ENCODE assay signal across 7 cellular contexts in the genomic region with DNA sequence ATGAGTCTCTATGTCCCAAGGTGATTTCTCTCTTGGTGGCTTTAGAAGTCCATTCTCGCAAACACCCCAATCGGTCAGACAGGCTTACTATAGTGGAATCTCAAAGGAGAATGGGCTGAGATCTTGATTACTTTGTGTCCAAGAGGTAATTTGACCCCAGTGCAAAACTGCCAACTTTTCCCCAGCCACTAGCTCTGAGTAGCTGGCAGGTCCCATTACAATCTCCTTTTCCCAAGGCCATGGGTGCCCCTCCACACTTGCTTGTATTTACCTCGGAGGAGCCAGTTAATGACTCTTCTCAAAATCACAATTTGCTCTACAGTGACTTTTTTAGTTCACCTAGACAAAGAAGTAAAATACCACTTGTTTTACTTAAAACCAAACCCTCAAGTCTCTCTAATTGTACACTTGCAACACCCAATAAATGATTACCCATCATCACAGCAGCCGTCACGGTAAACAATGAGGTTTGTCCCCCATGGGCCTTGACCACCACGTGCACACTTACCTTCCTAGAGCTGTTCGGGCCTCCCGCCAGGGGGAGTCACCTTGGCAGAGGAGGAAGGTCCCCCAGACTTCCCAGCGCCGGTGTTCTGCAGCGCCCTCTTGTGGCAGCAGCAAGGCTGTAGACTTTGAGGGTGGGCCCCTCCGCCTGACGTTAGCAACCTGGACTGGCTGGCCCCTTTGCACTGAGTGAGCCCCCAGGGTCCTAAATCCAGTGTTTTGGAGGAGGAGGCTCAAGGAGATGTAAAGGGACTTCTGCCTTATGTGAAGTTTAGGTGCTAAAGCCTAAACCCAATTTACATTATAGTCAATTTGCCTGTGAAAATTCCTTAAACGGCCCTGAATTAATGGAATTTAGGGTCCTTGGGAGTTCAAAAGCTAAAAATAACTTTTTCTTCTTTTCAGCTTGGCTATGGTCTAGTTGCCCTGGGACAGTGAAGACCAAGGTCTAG. TPM values are rescaled to one million over a fixed set of nuclear protein-coding genes. Genes with fewer than 3 reads are reported as not detected.
DNase-seq lines count a peak whose midpoint lies in the region; ATAC-seq and TF ChIP-seq lines count a peak whose summit lies in the region.

No MANE protein-coding gene starts in this region.

- H3K18ac ChIP-seq in IMR-90 (ENCODE audit: low read depth, low read length): no peak overlapping the region

- TF ChIP-seq POLR2A in IMR-90 (IDR thresholded peaks at IDR 0.05; ENCODE audit: low read depth, low read length): no peak

- intact Hi-C loops in IMR-90 (cut with micrococcal nuclease): no loop called here

- no TSS peak for BruUV-seq in IMR-90 (replicated peaks; lab: Mats Ljungman, UMichigan)

- H2BK15ac ChIP-seq in IMR-90 (ENCODE audit: low read depth, low read length): no peak overlapping the region

- no peak overlapping the region for H2BK120ac ChIP-seq in IMR-90 (ENCODE audit: low read depth, low read length)

- H4K91ac ChIP-seq in IMR-90 (ENCODE audit: insufficient read depth, low read depth, low read length): no peak overlapping the region

- H4K20me1 ChIP-seq in IMR-90 (ENCODE audit: insufficient read depth, low read length): no peaks in the 10 kb centered on the region

- H4K8ac ChIP-seq in IMR-90 (ENCODE audit: low read depth in 2 of 2, low read length in 2 of 2): no peak overlapping the region

- no peak for ATAC-seq in IMR-90 (ENCODE audit: low read depth)
- ATAC-seq in GM18909 (IDR thresholded peaks at IDR 0.05; ENCODE audit: poor library complexity, unreplicated experiment): no peak

- TF ChIP-seq CTCF in GM13976 (IDR thresholded peaks at IDR 0.05; ENCODE audit: borderline replicate concordance, control extremely low read depth, extremely low read depth, insufficient read depth, missing control alignments) (peak; percentile 84), IMR-90 (conservative IDR thresholded peaks at IDR 0.05; ENCODE audit: low read depth, low read length) (peak; percentile 61), kidney epithelial cell (IDR thresholded peaks at IDR 0.05; ENCODE audit: insufficient read depth, low read length, poor library complexity, severe bottlenecking) (peak; percentile 87)

- no peak overlapping the region for H3K56ac ChIP-seq in IMR-90 (ENCODE audit: extremely low read depth, insufficient read depth, low read length)

- no peak overlapping the region for H3K14ac ChIP-seq in IMR-90 (replicated peaks; ENCODE audit: low read depth, low read length)

- no peak overlapping the region for H3K4me3 ChIP-seq in IMR-90 (ENCODE audit: insufficient read depth, low read depth, low read length)
- H3K4me3 ChIP-seq in adipocyte (ENCODE audit: low read length): no peak overlapping the region
- no peak overlapping the region for H3K4me3 ChIP-seq in kidney epithelial cell (ENCODE audit: low read depth, low read length)

- H3K4me2 ChIP-seq in IMR-90 (ENCODE audit: low read depth, low read length): no peak overlapping the region

- H3K4me1 ChIP-seq in IMR-90 (ENCODE audit: control insufficient read depth, insufficient read depth, low read length) (no peaks in the 10 kb centered on the region), adipocyte (ENCODE audit: control insufficient read depth, insufficient read depth, low read length) (peaks cover 13% of the 10 kb centered on the region)

- no peak overlapping the region for H4K5ac ChIP-seq in IMR-90 (ENCODE audit: low read depth, low read length)

- H3K9ac ChIP-seq in IMR-90 (ENCODE audit: low read depth, low read length): no peak overlapping the region
- no peak overlapping the region for H3K9ac ChIP-seq in adipocyte (ENCODE audit: low read length)

- POLR2A ChIA-PET in IMR-90 (lab: Charles Lee; ENCODE audit: unreplicated experiment): no interaction called here

- no peak overlapping the region for H3K23ac ChIP-seq in IMR-90 (ENCODE audit: low read depth, low read length)

- H3K36me3 ChIP-seq in IMR-90 (ENCODE audit: control insufficient read depth, insufficient read depth, low read length) (no peaks in the 10 kb centered on the region), adipocyte (ENCODE audit: control insufficient read depth, insufficient read depth, low read length, severe bottlenecking) (no peaks in the 10 kb centered on the region), kidney epithelial cell (ENCODE audit: control insufficient read depth, insufficient read depth, low read length) (no peaks in the 10 kb centered on the region)

- H3K27ac ChIP-seq in IMR-90 (ENCODE audit: insufficient read depth, low read length): no peak overlapping the region

- H3K9me1 ChIP-seq in IMR-90 (ENCODE audit: insufficient read depth, low read length): no peaks in the 10 kb centered on the region

- no peak overlapping the region for H2AK5ac ChIP-seq in IMR-90 (ENCODE audit: low read depth, low read length)

- H3K9me3 ChIP-seq in IMR-90 (ENCODE audit: control insufficient read depth, insufficient read depth, low read length) (no peaks in the 10 kb centered on the region), adipocyte (ENCODE audit: control insufficient read depth, low read length) (no peaks in the 10 kb centered on the region)

- in situ Hi-C loops in GM13976 (cut with MboI; ENCODE audit: low sequenced_read_pairs, unreplicated experiment): no loop called here
- in situ Hi-C loops in IMR-90 (cut with MboI; ENCODE audit: low sequenced_read_pairs): no loop called here

- H3K27me3 ChIP-seq in IMR-90 (ENCODE audit: control insufficient read depth, insufficient read depth, low read length): peaks cover 28% of the 10 kb centered on the region
- peaks cover 36% of the 10 kb centered on the region for H3K27me3 ChIP-seq in adipocyte (replicated peaks; ENCODE audit: control insufficient read depth, insufficient read depth, low read length)
- H3K27me3 ChIP-seq in kidney epithelial cell (ENCODE audit: control insufficient read depth, insufficient read depth, low read length): peaks cover 14% of the 10 kb centered on the region

- TF ChIP-seq RAD21 in IMR-90 (IDR thresholded peaks at IDR 0.05; ENCODE audit: low read length): peak; percentile 51

- H3K79me1 ChIP-seq in IMR-90 (ENCODE audit: low read depth in 1 of 2, low read length in 2 of 2): no peaks in the 10 kb centered on the region

- no peak overlapping the region for H2BK5ac ChIP-seq in IMR-90 (ENCODE audit: low read depth, low read length, poor library complexity, severe bottlenecking)

- 57% methylated on average over 1 of the region's 14 CpGs; no CpG with 5 or more reads in 1 of the 2 experiments for WGBS in IMR-90 (ENCODE audit: extremely low coverage in 2 of 2, insufficient read length in 1 of 2), 2 experiments

- H3K4ac ChIP-seq in IMR-90 (ENCODE audit: low read depth, low read length): no peak overlapping the region

- peak overlapping the region; percentile 41 for H2AFZ ChIP-seq in IMR-90 (replicated peaks; ENCODE audit: low read length, poor library complexity)

- H2BK20ac ChIP-seq in IMR-90 (ENCODE audit: low read depth, low read length): no peak overlapping the region

- peak; percentile 72 for DNase-seq in GM13976 (ENCODE audit: low spot score)
- DNase-seq in IMR-90: peak; percentile 36
- peak; percentile 47 to 74 (median 71) for DNase-seq in T-helper 1 cell
- peak; percentile 43 for DNase-seq in adipocyte (ENCODE audit: low read depth)
- DNase-seq in kidney epithelial cell (ENCODE audit: low read depth): no peak
- peak; percentile 60 for DNase-seq in stimulated activated CD8-positive, alpha-beta memory T cell treated with anti-CD3 and anti-CD28 coated beads, Interleukin-15, amount 100 ng/mL, for 24 hours (ENCODE audit: low read depth)

- dilution Hi-C loops in IMR-90 (cut with HindIII; ENCODE audit: low sequenced_read_pairs, unreplicated experiment): no loop called here

- no peak overlapping the region for H2AK9ac ChIP-seq in IMR-90 (replicated peaks; ENCODE audit: low read depth, low read length, poor library complexity)

- CTCF ChIA-PET in IMR-90 (lab: Yijun Ruan, JAX): interaction anchor here (1.9 kb wide), 1 partner anchor 369 kb away, joined by 5 read pairs; no protein-coding TSS in a partner anchor

TF ChIP-seq in IMR-90, 13 proteins besides CTCF, POLR2A, EP300 and RAD21:
- TF ChIP-seq SMC3 (IDR thresholded peaks at IDR 0.05; ENCODE audit: low read depth, low read length): peak; percentile 39
- no peak for TF ChIP-seq CHD1 (IDR thresholded peaks at IDR 0.05; ENCODE audit: low read depth, low read length)
- TF ChIP-seq BHLHE40 (IDR thresholded peaks at IDR 0.05; ENCODE audit: low read depth, low read length): no peak
TF ChIP-seq in IMR-90: peak in this region for 1.

RNA-seq across cellular contexts. Expression of gene HDAC11, which starts 18.7 kb away (rescaled TPM):
- 6.1 and 9.1 TPM in 2 replicates for total RNA-seq in IMR-90 (2012; rRNA removed)
- polyA plus RNA-seq in IMR-90 (2012; rRNA removed): 10.8 and 11.4 TPM in 2 replicates
- polyA plus RNA-seq in IMR-90 (2012; cell fraction: cytosol; rRNA removed): 7.6 and 13.4 TPM in 2 replicates
- polyA plus RNA-seq in IMR-90 (2012; cell fraction: nucleus; rRNA removed; ENCODE audit: low replicate concordance): 8.5 and 13.0 TPM in 2 replicates
- 14.3 and 17.3 TPM in 2 replicates for total RNA-seq in kidney epithelial cell

RNA-seq across cellular contexts. Expression of gene NUP210, which starts 41.3 kb away (rescaled TPM):
- under 0.01 TPM in 1 of 2 replicates, not detected in the other for total RNA-seq in IMR-90 (2012; rRNA removed)
- 0.03 and 0.04 TPM in 2 replicates for polyA plus RNA-seq in IMR-90 (2012; rRNA removed)
- 0.03 and 0.04 TPM in 2 replicates for polyA plus RNA-seq in IMR-90 (2012; cell fraction: cytosol; rRNA removed)
- polyA plus RNA-seq in IMR-90 (2012; cell fraction: nucleus; rRNA removed; ENCODE audit: low replicate concordance): 0.03 and 0.17 TPM in 2 replicates
- total RNA-seq in kidney epithelial cell: 36.2 and 43.3 TPM in 2 replicates

Comparison
In these comparisons a context has a peak if more than half of its experiments do, and no peak if none do; other contexts are left out.
1. RNA of gene NUP210, which starts 41.3 kb away (total RNA-seq): 36.2 to 43.3 TPM in kidney epithelial cell; under 0.01 TPM in IMR-90; every median in the first group is over 10 times any median in the second.
2. Peak in every context shown above with its lines, with median percentiles within 50 percentile points of each other: CTCF ChIP-seq.